ENCODE assay signal across 16 cellular contexts in the genomic region with DNA sequence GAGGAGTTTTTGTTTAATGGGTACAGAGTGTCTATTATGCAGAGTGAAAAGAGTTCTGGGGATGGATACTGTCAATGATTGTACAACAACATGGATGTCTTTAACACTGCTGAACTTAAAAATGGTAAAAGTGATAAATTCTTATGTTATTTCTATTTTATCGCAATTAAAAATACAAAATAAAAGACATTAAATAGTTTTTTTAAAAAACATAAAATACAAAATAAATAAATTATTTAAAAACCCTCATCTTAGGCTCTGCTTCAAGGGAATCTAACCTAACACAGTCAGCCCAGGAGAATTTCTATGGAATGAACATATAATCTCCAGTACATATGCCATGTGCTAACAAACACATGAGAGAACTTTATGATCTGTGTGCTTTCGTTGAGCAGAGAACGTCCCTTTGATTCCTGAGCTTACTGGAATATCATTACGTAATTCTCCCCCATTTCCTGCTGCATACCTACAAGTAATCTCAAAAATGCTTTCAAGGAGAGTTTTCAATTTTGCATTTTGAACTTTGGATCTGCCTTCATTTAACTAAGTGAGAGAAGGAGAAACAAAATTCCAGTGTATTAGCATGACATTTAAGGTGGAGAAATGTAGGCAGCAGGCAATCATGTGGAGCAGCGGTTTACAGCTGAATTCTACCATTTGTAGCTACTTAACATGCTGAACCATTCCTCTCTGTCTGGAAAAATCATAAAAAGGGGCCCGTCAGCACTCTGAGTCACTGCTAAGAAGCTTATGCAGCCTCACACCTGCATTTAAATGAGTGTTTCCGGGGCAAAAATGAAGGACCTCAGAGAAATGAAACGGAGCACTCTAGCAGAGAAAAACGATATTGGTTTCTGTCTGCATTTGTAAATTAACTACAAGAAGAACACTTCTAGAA.
DNase-seq lines count a peak whose midpoint lies in the region; ATAC-seq and TF ChIP-seq lines count a peak whose summit lies in the region.
"Had no signal": no experiment of that assay in that cellular context is flagged by ENCODE, and none has a peak within 500 bp of the region (broad histone marks: within the 10 kb centered on the region; RNA-seq: fewer than 3 reads in every experiment).

No MANE protein-coding gene starts in this region.

- H3K9ac ChIP-seq in SK-N-MC (ENCODE audit: insufficient read length) (no peak overlapping the region), neuronal stem cell (ENCODE audit: low read depth, low read length, poor library complexity) (no peak overlapping the region)
- H3K9ac ChIP-seq: KMS-11 had no signal

- peak overlapping the region; percentile 55 for H3K27ac ChIP-seq in SK-N-MC
- H3K27ac ChIP-seq in neuronal stem cell (replicated peaks; ENCODE audit: low read length) = no peak overlapping the region
- H3K27ac ChIP-seq: KMS-11, ovary had no signal

- DNase-seq in BJ (ENCODE audit: low read depth) (peak; percentile 47), SK-N-MC (ENCODE audit: low read depth, low spot score) (peak; percentile 53), fibroblast of the aortic adventitia (ENCODE audit: low read depth) (peak; percentile 35), neuronal stem cell (ENCODE audit: low spot score) (no peak), GM20000 (ENCODE audit: low spot score) (no peak), NK-92 (lab: John Stamatoyannopoulos, UW; ENCODE audit: unreplicated experiment) (no peak)
- no peak for DNase-seq in stimulated activated CD4-positive, alpha-beta T cell treated with anti-CD3 and anti-CD28 coated beads, Interleukin-1b, Interleukin-23, amount 100 ng/mL, for 48 hours
- DNase-seq: activated CD8-positive, alpha-beta T cell treated with anti-CD3 and anti-CD28 coated beads for 36 hours; CD8-positive, alpha-beta T cell; midbrain; NCI-H1105 treated with DMSO at 0.1 percent for 48 hours; NCI-H2171 treated with DMSO at 0.1 percent for 48 hours; ovary had no signal

- H3K18ac ChIP-seq in neuronal stem cell (ENCODE audit: low read length) = no peak overlapping the region

- H2AFZ ChIP-seq in neuronal stem cell (ENCODE audit: low read length) = peak overlapping the region; percentile 31

- H3K4ac ChIP-seq in neuronal stem cell (ENCODE audit: low read length) = no peak overlapping the region

- no peak for ATAC-seq in GM19351 (IDR thresholded peaks at IDR 0.05; ENCODE audit: unreplicated experiment)
- ATAC-seq: activated CD8-positive, alpha-beta T cell treated with anti-CD3 and anti-CD28 coated beads for 36 hours; CD8-positive, alpha-beta T cell; SK-N-SH treated with all-trans-retinoic acid at 6 μM for 48 hours had no signal

- no peak overlapping the region for H4K91ac ChIP-seq in neuronal stem cell (ENCODE audit: low read depth, low read length, poor library complexity)

- H3K4me1 ChIP-seq in neuronal stem cell (ENCODE audit: control insufficient read depth in 2 of 2, insufficient read depth in 1 of 2, low read depth in 1 of 2, low read length in 2 of 2) = peaks cover 0 to 10% of the 10 kb centered on the region in 2 donors

- H2BK120ac ChIP-seq in neuronal stem cell (ENCODE audit: low read depth, low read length) = no peak overlapping the region

- H2AK5ac ChIP-seq in neuronal stem cell (ENCODE audit: low read depth, low read length) = no peak overlapping the region

- H3K79me1 ChIP-seq in neuronal stem cell (ENCODE audit: low read depth, low read length) = no peaks in the 10 kb centered on the region

- H3K4me3 ChIP-seq in BJ (ENCODE audit: low read depth, low read length) (no peak overlapping the region), SK-N-MC (peak overlapping the region; percentile 40), fibroblast of the aortic adventitia (ENCODE audit: low read depth, low read length) (no peak overlapping the region), neuronal stem cell (ENCODE audit: low read length in 2 of 2) (no peak overlapping the region)
- H3K4me3 ChIP-seq: ovary had no signal

- no peak overlapping the region for H4K8ac ChIP-seq in neuronal stem cell (ENCODE audit: low read depth, low read length)

- H3K23ac ChIP-seq in neuronal stem cell (ENCODE audit: low read depth, low read length, poor library complexity) = no peak overlapping the region

- no peaks in the 10 kb centered on the region for H3K9me3 ChIP-seq in SK-N-MC (ENCODE audit: low read depth, low read length)
- no peaks in the 10 kb centered on the region for H3K9me3 ChIP-seq in neuronal stem cell (replicated peaks in 1 of 2; ENCODE audit: control insufficient read depth in 2 of 2, insufficient read depth in 1 of 2, low read depth in 1 of 2, low read length in 2 of 2)
- H3K9me3 ChIP-seq: ovary had no signal

- no peak for TF ChIP-seq CTCF in BJ (IDR thresholded peaks at IDR 0.05; ENCODE audit: insufficient read depth, low read depth, low read length)
- TF ChIP-seq CTCF in fibroblast of the aortic adventitia (IDR thresholded peaks at IDR 0.05; ENCODE audit: insufficient read depth, low read length) = no peak
- no peak for TF ChIP-seq CTCF in GM20000 (IDR thresholded peaks at IDR 0.05; ENCODE audit: extremely low read depth, missing control alignments)

- no peak overlapping the region for H2BK15ac ChIP-seq in neuronal stem cell (ENCODE audit: low read length)

- no peak overlapping the region for H3K4me2 ChIP-seq in neuronal stem cell (ENCODE audit: insufficient read depth, low read length, poor library complexity, severe bottlenecking)
- H3K4me2 ChIP-seq: KMS-11 had no signal

- POLR2A ChIA-PET in BJ (lab: Charles Lee) = no interaction called here

- H3K27me3 ChIP-seq in BJ (ENCODE audit: control insufficient read depth, insufficient read depth, low read length) (no peaks in the 10 kb centered on the region), neuronal stem cell (ENCODE audit: control insufficient read depth in 3 of 3, insufficient read depth in 3 of 3, low read depth in 1 of 3, low read length in 3 of 3) (no peaks in the 10 kb centered on the region)
- H3K27me3 ChIP-seq: ovary had no signal

- no peak overlapping the region for H3K14ac ChIP-seq in neuronal stem cell (ENCODE audit: low read length)

- H2BK12ac ChIP-seq in neuronal stem cell (ENCODE audit: low read length) = no peak overlapping the region

- WGBS in neuronal stem cell (ENCODE audit: extremely low coverage in 2 of 2, insufficient read length in 2 of 2, insufficient replicate concordance in 1 of 2), 2 donors = no CpG with 5 or more reads among the region's 9 CpGs

- H3K36me3 ChIP-seq in BJ (ENCODE audit: control insufficient read depth, insufficient read depth, low read length) (no peaks in the 10 kb centered on the region), SK-N-MC (ENCODE audit: insufficient read depth, low read length) (no peaks in the 10 kb centered on the region), neuronal stem cell (replicated peaks in 1 of 2; ENCODE audit: control insufficient read depth in 2 of 2, insufficient read depth in 2 of 2, low read length in 2 of 2) (no peaks in the 10 kb centered on the region)
- H3K36me3 ChIP-seq: ovary had no signal

- no peak overlapping the region for H2BK5ac ChIP-seq in neuronal stem cell (ENCODE audit: low read length)

- CTCF ChIA-PET in BJ (lab: Yijun Ruan, JAX) = interaction anchor here (0.9 kb wide), 1 partner anchor 25 kb away, joined by 4 read pairs; no protein-coding TSS in a partner anchor

Comparison
In these comparisons a context has a peak if more than half of its experiments do, and no peak if none do; other contexts are left out.
1. DNase-seq: peak in BJ (single experiment), SK-N-MC (single experiment) and fibroblast of the aortic adventitia (single experiment); none in neuronal stem cell (single experiment), stimulated activated CD4-positive, alpha-beta T cell treated with anti-CD3 and anti-CD28 coated beads, Interleukin-1b, Interleukin-23, amount 100 ng/mL, for 48 hours (single experiment), GM20000 (single experiment) and NK-92 (single experiment).